ENCODE assay signal across 11 cellular contexts in the genomic region with DNA sequence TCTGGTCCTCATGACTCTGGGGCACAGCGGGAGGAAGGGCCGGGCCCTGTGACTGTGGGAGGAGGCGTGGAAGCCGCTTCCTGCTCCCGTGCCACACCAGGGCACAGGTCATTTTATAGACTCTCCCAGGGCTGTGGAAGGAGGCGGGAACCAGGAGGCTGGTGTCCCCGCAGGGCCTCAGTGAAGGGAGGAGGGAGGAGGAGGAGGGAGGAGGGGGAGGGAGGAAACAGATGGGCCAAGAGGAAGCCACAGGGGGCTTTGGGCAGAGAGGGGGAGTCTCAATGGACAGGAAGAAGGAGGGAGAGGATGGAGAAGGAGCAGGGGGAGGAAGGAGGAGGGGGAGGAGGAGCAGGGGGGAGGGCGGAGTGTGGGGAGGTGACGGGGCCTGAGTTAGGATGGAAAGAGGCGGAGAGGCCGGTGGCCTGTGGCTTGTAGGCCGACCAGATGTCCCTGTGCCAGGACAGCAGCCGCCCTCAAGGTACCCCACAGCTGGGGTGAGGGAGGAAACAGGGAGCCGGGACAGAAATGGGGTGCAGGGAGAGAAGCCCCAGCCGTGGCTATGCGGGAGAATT. TPM values are rescaled to one million over a fixed set of nuclear protein-coding genes. Genes with fewer than 3 reads are reported as not detected.
A peak's percentile ranks its signal among the peaks of the same experiment; 100 is the strongest.
DNase-seq lines count a peak whose midpoint lies in the region; ATAC-seq and TF ChIP-seq lines count a peak whose summit lies in the region.
"Had no signal": no experiment of that assay in that cellular context is flagged by ENCODE, and none has a peak within 500 bp of the region (broad histone marks: within the 10 kb centered on the region; RNA-seq: fewer than 3 reads in every experiment).

No MANE protein-coding gene starts in this region.

- no peaks in the 10 kb centered on the region for H3K36me3 ChIP-seq in breast epithelium

- no peak for TF ChIP-seq CTCF in breast epithelium (IDR thresholded peaks at IDR 0.05)

- ATAC-seq in stimulated activated naive B cell treated with anti-CD40 and anti-IgM and Interleukin-4, amounts not matched to agents 10 μg/mL and 1 μg/mL and 100 μg/mL, for 72 hours (replicated peaks) = no peak
- no peak for ATAC-seq in HG03342 (IDR thresholded peaks at IDR 0.05; ENCODE audit: unreplicated experiment)

- peak overlapping the region in 1 of 2 donors; percentile 84 for H3K27ac ChIP-seq in breast epithelium

- H3K27ac Mint-ChIP-seq in stimulated activated naive B cell treated with anti-CD40 and anti-IgM and Interleukin-4, amounts not matched to agents 10 μg/mL and 1 μg/mL and 100 μg/mL, for 72 hours = no peak overlapping the region

- peaks cover 0 to 1% of the 10 kb centered on the region in 2 donors for H3K36me3 Mint-ChIP-seq in stimulated activated naive B cell treated with anti-CD40 and anti-IgM and Interleukin-4, amounts not matched to agents 10 μg/mL and 1 μg/mL and 100 μg/mL, for 72 hours

- intact Hi-C loops in breast epithelium (cut with DNase I; ENCODE audit: low total_unique reads) = no loop called here

- H3K9me3 ChIP-seq in breast epithelium = no peaks in the 10 kb centered on the region

- H3K4me3 Mint-ChIP-seq in stimulated activated naive B cell treated with anti-CD40 and anti-IgM and Interleukin-4, amounts not matched to agents 10 μg/mL and 1 μg/mL and 100 μg/mL, for 72 hours = peak overlapping the region; percentile 69 to 73

- H3K4me3 ChIP-seq in breast epithelium = peak overlapping the region; percentile 45 to 82 (median 67)

- no peaks in the 10 kb centered on the region for H3K27me3 ChIP-seq in breast epithelium

- DNase-seq in activated CD4-positive, CD25-positive, alpha-beta regulatory T cell treated with anti-CD3 and anti-CD28 coated beads, Interleukin-2, amount 50 U/mL, for 72 hours = peak; percentile 17
- no peak for DNase-seq in activated CD4-positive, CD25-positive, alpha-beta regulatory T cell (lab: John Stamatoyannopoulos, UW)
- DNase-seq in breast epithelium (ENCODE audit: low spot score in 2 of 2) (no peak), left kidney (ENCODE audit: low read depth, low spot score) (peak; percentile 71), kidney tubule cell (ENCODE audit: low spot score) (no peak), NCI-H69 (lab: John Stamatoyannopoulos, UW) (no peak)
- no peak for DNase-seq in stimulated activated naive B cell treated with anti-CD40 and anti-IgM and Interleukin-4, amounts not matched to agents 10 μg/mL and 1 μg/mL and 100 μg/mL, for 72 hours
- DNase-seq: 8988T; activated gamma-delta T cell; stimulated activated CD4-positive, alpha-beta T cell treated with anti-CD3 and anti-CD28 coated beads, Interleukin-2, amount 100 ng/mL, for 24 hours had no signal

- peaks cover 17 to 36% of the 10 kb centered on the region in 2 donors for H3K27me3 Mint-ChIP-seq in stimulated activated naive B cell treated with anti-CD40 and anti-IgM and Interleukin-4, amounts not matched to agents 10 μg/mL and 1 μg/mL and 100 μg/mL, for 72 hours

- no peak for TF ChIP-seq POLR2A in breast epithelium (IDR thresholded peaks at IDR 0.05)

- peaks cover 11 to 32% of the 10 kb centered on the region in 2 donors for H3K4me1 Mint-ChIP-seq in stimulated activated naive B cell treated with anti-CD40 and anti-IgM and Interleukin-4, amounts not matched to agents 10 μg/mL and 1 μg/mL and 100 μg/mL, for 72 hours

- peaks cover 0 to 4% of the 10 kb centered on the region in 2 donors for H3K4me1 ChIP-seq in breast epithelium

- no peaks in the 10 kb centered on the region for H3K9me3 Mint-ChIP-seq in stimulated activated naive B cell treated with anti-CD40 and anti-IgM and Interleukin-4, amounts not matched to agents 10 μg/mL and 1 μg/mL and 100 μg/mL, for 72 hours

RNA-seq across cellular contexts. Expression of a gene that starts 6.2 kb away (rescaled TPM):
- 10 to 100 TPM; 10.5 to 15.5 (median 12.3) TPM for total RNA-seq in breast epithelium

RNA-seq across cellular contexts. Expression of a gene that starts 43.6 kb away (rescaled TPM):
- total RNA-seq in breast epithelium = 10 to 100 TPM; 25.5 to 45.9 (median 27.2) TPM

Comparison
In these comparisons a context has a peak if more than half of its experiments do, and no peak if none do; other contexts are left out.
1. DNase-seq: peak in activated CD4-positive, CD25-positive, alpha-beta regulatory T cell treated with anti-CD3 and anti-CD28 coated beads, Interleukin-2, amount 50 U/mL, for 72 hours (single experiment) and left kidney (single experiment); none in activated CD4-positive, CD25-positive, alpha-beta regulatory T cell (0 of 4), breast epithelium (0 of 2), stimulated activated naive B cell treated with anti-CD40 and anti-IgM and Interleukin-4, amounts not matched to agents 10 μg/mL and 1 μg/mL and 100 μg/mL, for 72 hours (single experiment), kidney tubule cell (single experiment) and NCI-H69 (single experiment).